In genomic region chr6:158818580-158819212, GRCh38 we compare ENCODE assay signal across 7 cellular contexts. TPM values are rescaled to one million over a fixed set of nuclear protein-coding genes. Genes with fewer than 3 reads are reported as not detected.
DNase-seq lines count a peak whose midpoint lies in the region; FAIRE-seq and TF ChIP-seq lines count a peak whose summit lies in the region.

No MANE protein-coding gene starts in this region.

- TF ChIP-seq POLR2A in GM12891 (IDR thresholded peaks at IDR 0.05; ENCODE audit: low read depth, low read length): peak; percentile 51; the same call in 1 of the 2 replicates

- TF ChIP-seq CTCF in HFF-Myc (IDR thresholded peaks at IDR 0.05; ENCODE audit: low read depth, low read length, missing control alignments) (no peak), choroid plexus epithelial cell (conservative IDR thresholded peaks at IDR 0.05; ENCODE audit: low read depth, low read length) (no peak)

- FAIRE-seq in GM12891 (lab: Jason Lieb, UNC): no peak

- DNase-seq in GM12891 (ENCODE audit: insufficient read length, low spot score) (peak; percentile 61), HFF-Myc (ENCODE audit: extremely low read depth, low read depth) (no peak), NAMALWA (ENCODE audit: low spot score) (peak; percentile 86), choroid plexus epithelial cell (ENCODE audit: low read depth) (peak; percentile 71), left kidney (ENCODE audit: low read depth, low spot score) (peak; percentile 90)
- DNase-seq in activated CD4-positive, alpha-beta T cell treated with anti-CD3 and anti-CD28 coated beads for 1 hour: peak; percentile 53
- DNase-seq in stimulated activated CD4-positive, alpha-beta T cell treated with anti-CD3 and anti-CD28 coated beads, Interleukin-4, amount 100 ng/mL, for 1 hour: peak; percentile 67

- H3K4me3 ChIP-seq in HFF-Myc (replicated peaks; ENCODE audit: low read depth, low read length): peak overlapping the region; percentile 47
- H3K4me3 ChIP-seq in choroid plexus epithelial cell (ENCODE audit: low read depth, low read length): peak overlapping the region; percentile 74

TF ChIP-seq in GM12891, 5 proteins besides CTCF, POLR2A, EP300 and RAD21:
- TF ChIP-seq SPI1 (IDR thresholded peaks at IDR 0.05; ENCODE audit: low read depth, low read length) (no peak), POU2F2 (IDR thresholded peaks at IDR 0.05; ENCODE audit: low read depth, low read length) (no peak), PAX5 (IDR thresholded peaks at IDR 0.05; ENCODE audit: insufficient read depth, low read length, severe bottlenecking) (no peak), POLR2AphosphoS5 (IDR thresholded peaks at IDR 0.05; ENCODE audit: low read depth, low read length) (no peak; the same call in 1 of the 2 replicates), TAF1 (IDR thresholded peaks at IDR 0.05; ENCODE audit: low read depth, low read length) (no peak)

RNA-seq across cellular contexts. Expression of gene EZR, which starts 0.5 kb away (rescaled TPM):
- polyA plus RNA-seq in GM12891 (2012; ENCODE audit: low read depth, missing spikeins): 166 TPM
